Comparison of ENCODE assay signal across 8 cellular contexts in genomic region chr16:86519649-86520316, GRCh38. TPM values are rescaled to one million over a fixed set of nuclear protein-coding genes. Genes with fewer than 3 reads are reported as not detected.
DNase-seq lines count a peak whose midpoint lies in the region; ATAC-seq and TF ChIP-seq lines count a peak whose summit lies in the region.

No MANE protein-coding gene starts in this region.

- peak; percentile 84 to 98 (median 94) for TF ChIP-seq CTCF in dorsolateral prefrontal cortex (IDR thresholded peaks at IDR 0.05 in 54 of 56, conservative IDR thresholded peaks at IDR 0.05 in 2 of 56; ENCODE audit: low read depth in 1 of 56, partially characterized antibody in 56 of 56)

- intact Hi-C loops in dorsolateral prefrontal cortex (cut with DNase I) = loop anchor here (2.0 to 5.0 kb wide), 4 partner anchors 179 to 701 kb away; no protein-coding TSS in a partner anchor

- H3K27me3 ChIP-seq in dorsolateral prefrontal cortex = peaks cover 8 to 76% (median 46%) of the 10 kb centered on the region in 45 donors

- H3K4me3 ChIP-seq in dorsolateral prefrontal cortex = peak overlapping the region in 1 of 59 donors; percentile 9

- no peak overlapping the region for H3K27ac ChIP-seq in dorsolateral prefrontal cortex

- DNase-seq in DMS79 treated with DMSO at 0.1 percent for 48 hours (lab: John Stamatoyannopoulos, UW) = peak; percentile 37
- no peak for DNase-seq in DMS79 (lab: John Stamatoyannopoulos, UW)
- peak; percentile 66 for DNase-seq in NAMALWA (ENCODE audit: low spot score)
- peak; percentile 30 to 52 for DNase-seq in activated CD4-positive, alpha-beta T cell treated with anti-CD3 and anti-CD28 coated beads, Interleukin-2, amount 50 U/mL, for 24 hours (ENCODE audit: low read depth in 1 of 2, low spot score in 1 of 2)
- peak in 7 of 10 donors; percentile 35 to 68 (median 48) for DNase-seq in dorsolateral prefrontal cortex
- DNase-seq in midbrain (lab: John Stamatoyannopoulos, UW) = peak; percentile 36
- DNase-seq in stimulated activated CD8-positive, alpha-beta memory T cell treated with anti-CD3 and anti-CD28 coated beads, Interleukin-4, amount 100 ng/mL, for 4 hours (ENCODE audit: low read depth in 2 of 2, low spot score in 1 of 2) = peak; percentile 11 to 17

- no peak for ATAC-seq in HG02885 (IDR thresholded peaks at IDR 0.05; ENCODE audit: poor library complexity, unreplicated experiment)

RNA-seq across cellular contexts. Expression of gene FOXF1, which starts 9.5 kb away (rescaled TPM):
- 1 to 10 TPM in 118 of 120 experiments, under 1 TPM in 2; 0.96 to 6.6 (median 2.5) TPM for total RNA-seq in dorsolateral prefrontal cortex

RNA-seq across cellular contexts. Expression of gene MTHFSD, which starts 35.3 kb away (rescaled TPM):
- total RNA-seq in dorsolateral prefrontal cortex = 10 to 100 TPM; 13.7 to 33.9 (median 23.1) TPM

RNA-seq across cellular contexts. Expression of gene FOXC2, which starts 46.8 kb away (rescaled TPM):
- 1 to 10 TPM in 51 of 120 experiments, under 1 TPM in 67, not detected in 2; 0.19 to 7.2 (median 0.91) TPM for total RNA-seq in dorsolateral prefrontal cortex

RNA-seq across cellular contexts. Expression of gene FOXL1, which starts 58.6 kb away (rescaled TPM):
- 1 to 10 TPM in 34 of 120 experiments, under 1 TPM in 79, not detected in 7; 0.10 to 1.9 (median 0.57) TPM for total RNA-seq in dorsolateral prefrontal cortex
